8 cellular contexts compared by ENCODE assay signal in the genomic region with DNA sequence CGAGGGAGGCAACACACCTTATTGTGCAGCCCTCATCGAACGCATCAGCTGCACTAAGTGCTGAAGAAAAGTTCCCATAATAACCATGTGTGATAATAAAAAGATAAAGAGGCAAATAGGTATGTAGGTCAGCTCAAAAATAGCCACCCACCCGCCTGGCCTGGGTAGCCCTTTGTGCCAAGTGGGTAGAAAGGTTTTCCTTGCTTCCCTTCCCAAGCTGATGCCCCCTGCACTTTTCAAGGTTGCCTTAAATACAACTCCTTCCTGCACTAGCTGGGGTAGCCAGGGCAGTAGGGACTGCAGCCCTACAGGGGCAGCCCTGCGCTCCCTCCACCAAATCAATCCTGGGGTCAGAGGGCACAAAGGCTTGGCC. TPM values are rescaled to one million over a fixed set of nuclear protein-coding genes. Genes with fewer than 3 reads are reported as not detected.
DNase-seq lines count a peak whose midpoint lies in the region; ATAC-seq and TF ChIP-seq lines count a peak whose summit lies in the region.

No MANE protein-coding gene starts in this region.

- CTCF ChIA-PET in HEK293 (lab: Yijun Ruan, JAX), result interaction anchor here (1.0 to 3.3 kb wide), 6 partner anchors 8 to 77 kb away, joined by 3 to 27 read pairs (median 4); a partner anchor contains a TSS

- no peaks in the 10 kb centered on the region for H3K9me3 Mint-ChIP-seq in activated T-cell treated with anti-CD3 and anti-CD28 coated beads, Interleukin-2, amount 50 U/mL, for 72 hours
- H3K9me3 Mint-ChIP-seq in stimulated activated effector memory CD8-positive, alpha-beta T cell treated with anti-CD3 and anti-CD28 coated beads, Interleukin-12 subunit alpha, Interleukin-12 subunit beta, amount 100 ng/mL, for 72 hours, result no peaks in the 10 kb centered on the region

- no peak overlapping the region for H3K4me3 ChIP-seq in HEK293 (ENCODE audit: low read depth, low read length)
- H3K4me3 ChIP-seq in iPS-18a (ENCODE audit: low read length), result peak overlapping the region; percentile 56

- peaks cover 26% of the 10 kb centered on the region for H3K4me1 ChIP-seq in HEK293 (ENCODE audit: control insufficient read depth, insufficient read depth, low read length)
- H3K4me1 ChIP-seq in iPS-18a (ENCODE audit: control insufficient read depth, low read depth, low read length), result peaks cover 43% of the 10 kb centered on the region

- no peak for TF ChIP-seq CTCF in HEK293 (tag by site-specific recombination; IDR thresholded peaks at IDR 0.05)

- H3K27me3 ChIP-seq in iPS-18a (ENCODE audit: control insufficient read depth, insufficient read depth, low read length), result no peaks in the 10 kb centered on the region

- no peaks in the 10 kb centered on the region for H3K27me3 Mint-ChIP-seq in activated T-cell treated with anti-CD3 and anti-CD28 coated beads, Interleukin-2, amount 50 U/mL, for 72 hours (ENCODE audit: low read depth)

- POLR2A ChIA-PET in HEK293 (lab: Yijun Ruan, JAX), result interaction anchor here (0.5 to 5.8 kb wide), 14 partner anchors 10 to 232 kb away, joined by 3 to 120 read pairs (median 5); a partner anchor contains a TSS

- DNase-seq in activated T-cell treated with anti-CD3 and anti-CD28 coated beads, Interleukin-2, amount 50 U/mL, for 72 hours, result no peak
- no peak for DNase-seq in stimulated activated effector memory CD8-positive, alpha-beta T cell treated with anti-CD3 and anti-CD28 coated beads, Interleukin-12 subunit alpha, Interleukin-12 subunit beta, amount 100 ng/mL, for 72 hours (ENCODE audit: low spot score in 2 of 2)
- DNase-seq in NCI-H69 (lab: John Stamatoyannopoulos, UW), result no peak
- DNase-seq in DMS114 treated with DMSO at 0.1 percent for 48 hours (lab: John Stamatoyannopoulos, UW; ENCODE audit: unreplicated experiment), result no peak
- DNase-seq in HK-2 (ENCODE audit: unreplicated experiment), result no peak

- peaks cover 86% of the 10 kb centered on the region for H3K4me1 Mint-ChIP-seq in activated T-cell treated with anti-CD3 and anti-CD28 coated beads, Interleukin-2, amount 50 U/mL, for 72 hours (ENCODE audit: low read depth)
- H3K4me1 Mint-ChIP-seq in stimulated activated effector memory CD8-positive, alpha-beta T cell treated with anti-CD3 and anti-CD28 coated beads, Interleukin-12 subunit alpha, Interleukin-12 subunit beta, amount 100 ng/mL, for 72 hours, result peaks cover 64% of the 10 kb centered on the region

- peak overlapping the region; percentile 55 for H3K9ac ChIP-seq in iPS-18a (ENCODE audit: low read length)

- no peaks in the 10 kb centered on the region for H3K9me3 ChIP-seq in HEK293 (ENCODE audit: control insufficient read depth, insufficient read depth, low read depth, low read length)
- no peaks in the 10 kb centered on the region for H3K9me3 ChIP-seq in iPS-18a (ENCODE audit: control insufficient read depth, low read depth, low read length)

- no peaks in the 10 kb centered on the region for H3K36me3 ChIP-seq in HEK293 (ENCODE audit: control insufficient read depth in 2 of 2, insufficient read depth in 1 of 2, low read length in 2 of 2)
- no peaks in the 10 kb centered on the region for H3K36me3 ChIP-seq in iPS-18a (ENCODE audit: control insufficient read depth, low read depth, low read length)

- no peak for ATAC-seq in activated T-cell treated with anti-CD3 and anti-CD28 coated beads, Interleukin-2, amount 50 U/mL, for 72 hours (replicated peaks in 1 of 2)
- no peak for ATAC-seq in stimulated activated effector memory CD8-positive, alpha-beta T cell treated with anti-CD3 and anti-CD28 coated beads, Interleukin-12 subunit alpha, Interleukin-12 subunit beta, amount 100 ng/mL, for 72 hours
- ATAC-seq in HG03432 (IDR thresholded peaks at IDR 0.05; ENCODE audit: unreplicated experiment), result no peak

- H3K27ac ChIP-seq in HEK293 (ENCODE audit: extremely low read depth, low read depth, low read length) (peak overlapping the region; percentile 94), iPS-18a (ENCODE audit: low read length) (peak overlapping the region; percentile 79)

- peak overlapping the region; percentile 91 to 95 for H3K4me3 Mint-ChIP-seq in activated T-cell treated with anti-CD3 and anti-CD28 coated beads, Interleukin-2, amount 50 U/mL, for 72 hours
- H3K4me3 Mint-ChIP-seq in stimulated activated effector memory CD8-positive, alpha-beta T cell treated with anti-CD3 and anti-CD28 coated beads, Interleukin-12 subunit alpha, Interleukin-12 subunit beta, amount 100 ng/mL, for 72 hours, result peak overlapping the region; percentile 83

- H3K27ac Mint-ChIP-seq in activated T-cell treated with anti-CD3 and anti-CD28 coated beads, Interleukin-2, amount 50 U/mL, for 72 hours, result peak overlapping the region; percentile 95
- H3K27ac Mint-ChIP-seq in stimulated activated effector memory CD8-positive, alpha-beta T cell treated with anti-CD3 and anti-CD28 coated beads, Interleukin-12 subunit alpha, Interleukin-12 subunit beta, amount 100 ng/mL, for 72 hours, result peak overlapping the region; percentile 99

- peaks cover 0 to 1% of the 10 kb centered on the region in 2 donors for H3K36me3 Mint-ChIP-seq in activated T-cell treated with anti-CD3 and anti-CD28 coated beads, Interleukin-2, amount 50 U/mL, for 72 hours (ENCODE audit: insufficient read depth in 2 of 2)
- peaks cover 14% of the 10 kb centered on the region for H3K36me3 Mint-ChIP-seq in stimulated activated effector memory CD8-positive, alpha-beta T cell treated with anti-CD3 and anti-CD28 coated beads, Interleukin-12 subunit alpha, Interleukin-12 subunit beta, amount 100 ng/mL, for 72 hours

TF ChIP-seq in HEK293, 187 proteins besides CTCF, POLR2A, EP300 and RAD21:
- TF ChIP-seq ZNF324 (tag by site-specific recombination; IDR thresholded peaks at IDR 0.05) (no peak), ZNF2 (tag by site-specific recombination; IDR thresholded peaks at IDR 0.05) (0 out of 2 replicates have a peak, but pooled peaks have one; percentile 9)
- TF ChIP-seq, protein P1, sequence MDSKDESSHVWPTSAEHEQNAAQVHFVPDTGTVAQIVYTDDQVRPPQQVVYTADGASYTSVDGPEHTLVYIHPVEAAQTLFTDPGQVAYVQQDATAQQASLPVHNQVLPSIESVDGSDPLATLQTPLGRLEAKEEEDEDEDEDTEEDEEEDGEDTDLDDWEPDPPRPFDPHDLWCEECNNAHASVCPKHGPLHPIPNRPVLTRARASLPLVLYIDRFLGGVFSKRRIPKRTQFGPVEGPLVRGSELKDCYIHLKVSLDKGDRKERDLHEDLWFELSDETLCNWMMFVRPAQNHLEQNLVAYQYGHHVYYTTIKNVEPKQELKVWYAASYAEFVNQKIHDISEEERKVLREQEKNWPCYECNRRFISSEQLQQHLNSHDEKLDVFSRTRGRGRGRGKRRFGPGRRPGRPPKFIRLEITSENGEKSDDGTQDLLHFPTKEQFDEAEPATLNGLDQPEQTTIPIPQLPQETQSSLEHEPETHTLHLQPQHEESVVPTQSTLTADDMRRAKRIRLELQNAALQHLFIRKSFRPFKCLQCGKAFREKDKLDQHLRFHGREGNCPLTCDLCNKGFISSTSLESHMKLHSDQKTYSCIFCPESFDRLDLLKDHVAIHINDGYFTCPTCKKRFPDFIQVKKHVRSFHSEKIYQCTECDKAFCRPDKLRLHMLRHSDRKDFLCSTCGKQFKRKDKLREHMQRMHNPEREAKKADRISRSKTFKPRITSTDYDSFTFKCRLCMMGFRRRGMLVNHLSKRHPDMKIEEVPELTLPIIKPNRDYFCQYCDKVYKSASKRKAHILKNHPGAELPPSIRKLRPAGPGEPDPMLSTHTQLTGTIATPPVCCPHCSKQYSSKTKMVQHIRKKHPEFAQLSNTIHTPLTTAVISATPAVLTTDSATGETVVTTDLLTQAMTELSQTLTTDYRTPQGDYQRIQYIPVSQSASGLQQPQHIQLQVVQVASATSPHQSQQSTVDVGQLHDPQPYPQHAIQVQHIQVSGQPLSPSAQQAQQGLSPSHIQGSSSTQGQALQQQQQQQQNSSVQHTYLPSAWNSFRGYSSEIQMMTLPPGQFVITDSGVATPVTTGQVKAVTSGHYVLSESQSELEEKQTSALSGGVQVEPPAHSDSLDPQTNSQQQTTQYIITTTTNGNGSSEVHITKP (tag by site-specific recombination; IDR thresholded peaks at IDR 0.05), result no peak

RNA-seq across cellular contexts. Expression of a gene that starts 13.5 kb away (rescaled TPM):
- total RNA-seq in activated T-cell treated with anti-CD3 and anti-CD28 coated beads, Interleukin-2, amount 50 U/mL, for 72 hours, result 1,000 to 10,000 TPM; 1,119 to 1,202 TPM

RNA-seq across cellular contexts. Expression of a gene that starts 44.1 kb away (rescaled TPM):
- 10 to 100 TPM; 81.2 to 84.3 TPM for total RNA-seq in activated T-cell treated with anti-CD3 and anti-CD28 coated beads, Interleukin-2, amount 50 U/mL, for 72 hours

RNA-seq across cellular contexts. Expression of a gene that starts 44.4 kb away (rescaled TPM):
- total RNA-seq in activated T-cell treated with anti-CD3 and anti-CD28 coated beads, Interleukin-2, amount 50 U/mL, for 72 hours, result 100 to 1,000 TPM; 183 to 197 TPM
